8 cellular contexts compared by ENCODE assay signal in the genomic region with DNA sequence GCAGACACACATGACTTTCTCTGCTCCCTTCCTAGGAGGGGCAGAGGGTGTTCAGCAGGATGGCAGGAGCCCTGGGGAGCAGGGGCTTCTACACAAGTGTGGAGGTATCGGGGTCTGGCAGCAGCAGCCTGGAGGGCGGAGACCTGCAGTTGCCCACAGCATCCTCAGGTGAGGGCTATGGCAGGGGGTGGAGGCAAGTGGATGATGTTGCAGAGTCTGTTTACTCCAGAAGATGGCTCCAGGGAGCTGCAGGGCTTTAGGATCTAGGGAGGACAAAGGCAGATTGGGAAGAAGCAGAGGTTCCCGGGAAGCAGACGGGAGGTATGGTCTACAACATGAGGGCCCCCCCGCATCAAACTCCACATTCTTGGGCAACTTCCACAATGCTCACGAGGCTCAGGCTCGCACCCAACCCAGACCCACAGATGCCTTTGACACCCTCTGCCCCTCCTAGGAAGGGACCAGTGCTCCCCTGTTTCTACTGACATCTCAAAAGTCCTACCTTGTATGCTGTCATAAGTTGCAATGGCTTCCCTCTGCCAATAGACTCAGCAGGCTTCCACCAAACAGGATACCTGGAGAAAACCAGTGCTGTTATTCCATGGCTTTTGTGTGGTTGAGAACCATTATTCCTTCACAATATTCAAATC. TPM values are rescaled to one million over a fixed set of nuclear protein-coding genes. Genes with fewer than 3 reads are reported as not detected.
DNase-seq lines count a peak whose midpoint lies in the region; ATAC-seq, FAIRE-seq and TF ChIP-seq lines count a peak whose summit lies in the region.

No MANE protein-coding gene starts in this region.

- H3K27me3 Mint-ChIP-seq in immature natural killer cell (ENCODE audit: low read depth in 3 of 3): peaks cover 7 to 12% (median 9%) of the 10 kb centered on the region in 3 donors

- H3K27ac ChIP-seq in Panc1 (ENCODE audit: low read length) (no peak overlapping the region), iPS DF 6.9 (ENCODE audit: low read length) (no peak overlapping the region), body of pancreas (no peak overlapping the region)

- H3K4me3 ChIP-seq in Panc1 (ENCODE audit: low read depth in 2 of 2, low read length in 2 of 2): no peak overlapping the region
- no peak overlapping the region for H3K4me3 ChIP-seq in iPS DF 6.9 (ENCODE audit: low read length)
- no peak overlapping the region for H3K4me3 ChIP-seq in body of pancreas

- no peak; the same call in 1 of the 2 replicates for TF ChIP-seq CTCF in Panc1 (IDR thresholded peaks at IDR 0.05)
- TF ChIP-seq CTCF in body of pancreas (IDR thresholded peaks at IDR 0.05): no peak

- H3K9me3 ChIP-seq in Panc1 (ENCODE audit: control insufficient read depth, insufficient read depth, low read depth, low read length) (no peaks in the 10 kb centered on the region), iPS DF 6.9 (ENCODE audit: control insufficient read depth, insufficient read depth, low read length) (no peaks in the 10 kb centered on the region), body of pancreas (no peaks in the 10 kb centered on the region)

- peak overlapping the region in 1 of 6 donors; percentile 40 for H3K27ac Mint-ChIP-seq in immature natural killer cell

- FAIRE-seq in HTR-8/SVneo (lab: Jason Lieb, UNC): peak; percentile 72

- no peaks in the 10 kb centered on the region for H3K36me3 ChIP-seq in Panc1 (ENCODE audit: control insufficient read depth, insufficient read depth, low read length)
- H3K36me3 ChIP-seq in iPS DF 6.9 (ENCODE audit: control insufficient read depth, insufficient read depth, low read length): no peaks in the 10 kb centered on the region
- H3K36me3 ChIP-seq in body of pancreas (replicated peaks in 1 of 2; ENCODE audit: insufficient read depth in 1 of 2, low read depth in 2 of 2): no peaks in the 10 kb centered on the region

- in situ Hi-C loops in Panc1 (cut with HindIII; ENCODE audit: low pct_unique_long_range_greater_than_20kb, low sequenced_read_pairs): no loop called here

- H3K4me1 ChIP-seq in Panc1 (ENCODE audit: control insufficient read depth, insufficient read depth, low read length): no peaks in the 10 kb centered on the region
- H3K4me1 ChIP-seq in iPS DF 6.9 (ENCODE audit: control insufficient read depth, insufficient read depth, low read length): no peaks in the 10 kb centered on the region
- no peaks in the 10 kb centered on the region for H3K4me1 ChIP-seq in body of pancreas

- no peaks in the 10 kb centered on the region for H3K36me3 Mint-ChIP-seq in immature natural killer cell

- no TSS peak for BruUV-seq in Panc1 (replicated peaks; lab: Mats Ljungman, UMichigan)

- H3K9me3 Mint-ChIP-seq in immature natural killer cell: no peaks in the 10 kb centered on the region

- no peaks in the 10 kb centered on the region; the same call in 1 of the 2 replicates for H3K27me3 ChIP-seq in Panc1 (ENCODE audit: control insufficient read depth, insufficient read depth, low read length)
- H3K27me3 ChIP-seq in iPS DF 6.9 (ENCODE audit: control insufficient read depth, insufficient read depth, low read length): no peaks in the 10 kb centered on the region
- no peaks in the 10 kb centered on the region for H3K27me3 ChIP-seq in body of pancreas

- POLR2A ChIA-PET in Panc1 (lab: Charles Lee): no interaction called here

- peaks cover 0 to 2% of the 10 kb centered on the region in 2 donors for H3K4me1 Mint-ChIP-seq in immature natural killer cell

- H3K4me3 Mint-ChIP-seq in immature natural killer cell: no peak overlapping the region

- ATAC-seq in Panc1: peak; percentile 90
- ATAC-seq in body of pancreas: no peak

- CTCF ChIA-PET in Panc1 (lab: Charles Lee): no interaction called here

- DNase-seq in COR-L47 (lab: John Stamatoyannopoulos, UW) (peak; percentile 62), HTR-8/SVneo (ENCODE audit: insufficient read length, low spot score) (peak; percentile 67), Panc1 (ENCODE audit: low read depth, low spot score) (no peak), iPS DF 6.9 (ENCODE audit: low read depth, low spot score) (peak; percentile 45), GDM1 (lab: John Stamatoyannopoulos, UW) (no peak), immature natural killer cell (no peak), HCEC 1CT (no peak), body of pancreas (no peak)

- no peak for TF ChIP-seq POLR2A in body of pancreas (IDR thresholded peaks at IDR 0.05)

- WGBS in iPS DF 6.9 (ENCODE audit: insufficient coverage, insufficient read length): no CpG with 5 or more reads among the region's 7 CpGs
- WGBS in body of pancreas, 2 donors: 4 to 15% methylated on average over 4 to 7 of the region's 7 CpGs

- intact Hi-C loops in Panc1 (cut with micrococcal nuclease; ENCODE audit: unreplicated experiment) (no loop called here), body of pancreas (cut with DNase I) (no loop called here)

RNA-seq across cellular contexts. Expression of a gene that starts 12.0 kb away (rescaled TPM):
- total RNA-seq in Panc1 (2021; ENCODE audit: unreplicated experiment) (0.54 TPM), body of pancreas (under 1 TPM in 1 of 2 donors, not detected in 1; 0.66 TPM)
- polyA plus RNA-seq in Panc1 (2012; ENCODE audit: insufficient read length): 0.40 TPM
- polyA plus RNA-seq in immature natural killer cell: under 1 TPM in 2 of 3 donors, not detected in 1; 0.26 TPM

RNA-seq across cellular contexts. Expression of a gene that starts 19.6 kb away (rescaled TPM):
- 37.7 TPM for total RNA-seq in Panc1 (2021; ENCODE audit: unreplicated experiment)
- polyA plus RNA-seq in Panc1 (2012; ENCODE audit: insufficient read length): 21.5 TPM
- 10 to 100 TPM; 11.9 to 23.3 (median 17.4) TPM for polyA plus RNA-seq in immature natural killer cell
- 10 to 100 TPM; 13.0 to 14.8 TPM for total RNA-seq in body of pancreas

Comparison
In these comparisons a context has a peak if more than half of its experiments do, and no peak if none do; other contexts are left out.
1. DNase-seq: peak in COR-L47 (single experiment), HTR-8/SVneo (single experiment) and iPS DF 6.9 (single experiment); none in Panc1 (single experiment), GDM1 (single experiment), immature natural killer cell (0 of 3), HCEC 1CT (single experiment) and body of pancreas (0 of 4).